Comparison of ENCODE assay signal across 21 cellular contexts in the genomic region with DNA sequence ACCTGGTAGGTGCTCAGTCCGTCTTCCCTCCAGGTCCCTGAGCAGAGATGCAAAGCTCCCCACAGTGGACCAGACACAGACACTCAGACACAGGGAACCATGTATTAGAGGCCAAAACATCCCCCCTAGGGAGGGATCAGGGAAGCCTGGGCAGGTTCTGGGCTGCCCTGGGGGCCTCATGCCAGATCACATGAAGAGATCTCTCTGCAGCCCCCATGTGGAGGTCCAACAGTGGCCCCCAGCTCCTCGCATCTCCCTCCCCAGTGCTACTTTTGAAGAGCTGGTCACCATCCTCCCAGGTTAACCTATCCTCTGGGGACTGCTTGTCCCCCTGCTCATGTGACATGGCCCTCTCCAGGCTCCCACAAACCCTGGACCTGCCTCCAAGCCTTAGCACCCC. TPM values are rescaled to one million over a fixed set of nuclear protein-coding genes. Genes with fewer than 3 reads are reported as not detected.
A peak's percentile ranks its signal among the peaks of the same experiment; 100 is the strongest.
DNase-seq lines count a peak whose midpoint lies in the region; ATAC-seq and TF ChIP-seq lines count a peak whose summit lies in the region.
"Had no signal": no experiment of that assay in that cellular context is flagged by ENCODE, and none has a peak within 500 bp of the region (broad histone marks: within the 10 kb centered on the region; RNA-seq: fewer than 3 reads in every experiment).

No MANE protein-coding gene starts in this region.

- no peak overlapping the region for H2BK120ac ChIP-seq in neuronal stem cell (ENCODE audit: low read depth, low read length)

- H3K9me3 Mint-ChIP-seq in CD8-positive, alpha-beta memory T cell: no peaks in the 10 kb centered on the region
- H3K9me3 Mint-ChIP-seq: CD4-positive, alpha-beta memory T cell; GM23338; HFFc6 had no signal

- H3K23ac ChIP-seq in neuronal stem cell (ENCODE audit: low read depth, low read length, poor library complexity): no peak overlapping the region

- H2BK12ac ChIP-seq in neuronal stem cell (ENCODE audit: low read length): peak overlapping the region; percentile 87

- H3K4me3 ChIP-seq in A673 (ENCODE audit: low read depth, low read length, poor library complexity, severe bottlenecking): no peak overlapping the region
- no peak overlapping the region for H3K4me3 ChIP-seq in BLaER1 treated with 17β-estradiol and CSF1 and Interleukin-3, amounts not matched to agents 10 nM and 100 nM
- no peak overlapping the region for H3K4me3 ChIP-seq in SK-N-MC
- H3K4me3 ChIP-seq in neuronal stem cell (ENCODE audit: low read length in 2 of 2): no peak overlapping the region
- H3K4me3 ChIP-seq in CD8-positive, alpha-beta memory T cell (ENCODE audit: low read length): no peak overlapping the region
- H3K4me3 ChIP-seq: GM12878, GM23338 had no signal

- no peak for TF ChIP-seq CTCF in A673 (conservative IDR thresholded peaks at IDR 0.05; ENCODE audit: low read depth, low read length)
- no peak for TF ChIP-seq CTCF in GM13976 (IDR thresholded peaks at IDR 0.05; ENCODE audit: borderline replicate concordance, control extremely low read depth, extremely low read depth, insufficient read depth, missing control alignments)

- POLR2A ChIA-PET in A673 (lab: Charles Lee; ENCODE audit: low non-redundant PET): no interaction called here
- POLR2A ChIA-PET in CD8-positive, alpha-beta memory T cell (lab: Charles Lee): no interaction called here

- H3K4me3 Mint-ChIP-seq in CD8-positive, alpha-beta memory T cell: no peak overlapping the region
- H3K4me3 Mint-ChIP-seq: CD14-positive monocyte; CD4-positive, alpha-beta memory T cell; GM23338; HFFc6 had no signal

- in situ Hi-C loops in GM13976 (cut with MboI; ENCODE audit: low sequenced_read_pairs, unreplicated experiment): no loop called here

- peak overlapping the region; percentile 23 for H3K4ac ChIP-seq in neuronal stem cell (ENCODE audit: low read length)

- no CpG with 5 or more reads among the region's 2 CpGs for WGBS in neuronal stem cell (ENCODE audit: extremely low coverage in 2 of 2, insufficient read length in 2 of 2, insufficient replicate concordance in 1 of 2), 2 donors

- H3K9me3 ChIP-seq in A673 (ENCODE audit: low read depth, low read length, poor library complexity, severe bottlenecking) (no peaks in the 10 kb centered on the region), SK-N-MC (ENCODE audit: low read depth, low read length) (no peaks in the 10 kb centered on the region), neuronal stem cell (replicated peaks in 1 of 2; ENCODE audit: control insufficient read depth in 2 of 2, insufficient read depth in 1 of 2, low read depth in 1 of 2, low read length in 2 of 2) (no peaks in the 10 kb centered on the region)
- no peaks in the 10 kb centered on the region for H3K9me3 ChIP-seq in BLaER1 treated with 17β-estradiol and CSF1 and Interleukin-3, amounts not matched to agents 10 nM and 100 nM (replicated peaks in 1 of 11)
- no peaks in the 10 kb centered on the region for H3K9me3 ChIP-seq in CD8-positive, alpha-beta memory T cell (ENCODE audit: low read length)
- H3K9me3 ChIP-seq: BE2C had no signal

- H3K4me2 ChIP-seq in BLaER1 treated with 17β-estradiol and CSF1 and Interleukin-3, amounts not matched to agents 10 nM and 100 nM: peak overlapping the region in 9 of 11 experiments; percentile 41 to 99 (median 97); a peak in 16 of 22 replicates
- no peak overlapping the region for H3K4me2 ChIP-seq in neuronal stem cell (ENCODE audit: insufficient read depth, low read length, poor library complexity, severe bottlenecking)
- H3K4me2 ChIP-seq: GM23338 had no signal

- peaks cover 0 to 12% (median 5%) of the 10 kb centered on the region in 3 donors for H3K4me1 Mint-ChIP-seq in CD8-positive, alpha-beta memory T cell

- no peak overlapping the region for H4K8ac ChIP-seq in neuronal stem cell (ENCODE audit: low read depth, low read length)

- H2AFZ ChIP-seq in neuronal stem cell (ENCODE audit: low read length): no peak overlapping the region
- H2AFZ ChIP-seq: GM23338 had no signal

- H3K27ac ChIP-seq in A673 (ENCODE audit: low read depth, low read length, poor library complexity, severe bottlenecking) (peak overlapping the region; percentile 95), SK-N-MC (peak overlapping the region; percentile 99), neuronal stem cell (replicated peaks; ENCODE audit: low read length) (no peak overlapping the region)
- H3K27ac ChIP-seq in BLaER1 treated with 17β-estradiol and CSF1 and Interleukin-3, amounts not matched to agents 10 nM and 100 nM: peak overlapping the region in 4 of 11 experiments; percentile 44 to 86 (median 58); a peak in 6 of 22 replicates
- H3K27ac ChIP-seq in CD8-positive, alpha-beta memory T cell (ENCODE audit: low read depth, low read length): no peak overlapping the region

- peak overlapping the region; percentile 38 for H2BK15ac ChIP-seq in neuronal stem cell (ENCODE audit: low read length)

- H2AK5ac ChIP-seq in neuronal stem cell (ENCODE audit: low read depth, low read length): peak overlapping the region; percentile 88

- H4K20me1 ChIP-seq in BLaER1 treated with 17β-estradiol and CSF1 and Interleukin-3, amounts not matched to agents 10 nM and 100 nM: peaks cover 0 to 15% (median 0%) of the 10 kb centered on the region in 11 experiments; a peak in 3 of 22 replicates

- no peak overlapping the region for H3K18ac ChIP-seq in neuronal stem cell (ENCODE audit: low read length)

- H3K4me1 ChIP-seq in A673 (ENCODE audit: insufficient read depth, low read length, poor library complexity, severe bottlenecking) (peaks cover 84% of the 10 kb centered on the region), neuronal stem cell (ENCODE audit: control insufficient read depth in 2 of 2, insufficient read depth in 1 of 2, low read depth in 1 of 2, low read length in 2 of 2) (peaks cover 3 to 28% of the 10 kb centered on the region in 2 donors)
- H3K4me1 ChIP-seq in BLaER1 treated with 17β-estradiol and CSF1 and Interleukin-3, amounts not matched to agents 10 nM and 100 nM: peaks cover 45 to 97% (median 94%) of the 10 kb centered on the region in 10 experiments
- H3K4me1 ChIP-seq in CD8-positive, alpha-beta memory T cell (ENCODE audit: insufficient read depth, low read length): peaks cover 5% of the 10 kb centered on the region

- no peak for ATAC-seq in HG03108 (IDR thresholded peaks at IDR 0.05; ENCODE audit: unreplicated experiment)
- ATAC-seq: GM12878, GM23338 had no signal

- H3K79me1 ChIP-seq in neuronal stem cell (ENCODE audit: low read depth, low read length): no peaks in the 10 kb centered on the region

- H3K27me3 ChIP-seq in A673 (replicated peaks; ENCODE audit: insufficient read depth, low read depth, low read length, poor library complexity) (no peaks in the 10 kb centered on the region), neuronal stem cell (ENCODE audit: control insufficient read depth in 3 of 3, insufficient read depth in 3 of 3, low read depth in 1 of 3, low read length in 3 of 3) (peaks cover 0 to 55% (median 29%) of the 10 kb centered on the region in 3 experiments)
- H3K27me3 ChIP-seq in BLaER1 treated with 17β-estradiol and CSF1 and Interleukin-3, amounts not matched to agents 10 nM and 100 nM: peaks cover 0 to 34% (median 0%) of the 10 kb centered on the region in 11 experiments; a peak in 4 of 22 replicates
- peaks cover 19% of the 10 kb centered on the region for H3K27me3 ChIP-seq in CD8-positive, alpha-beta memory T cell (ENCODE audit: insufficient read depth, low read length, poor library complexity, severe bottlenecking)
- H3K27me3 ChIP-seq: BE2C had no signal

- H3K27ac Mint-ChIP-seq in CD8-positive, alpha-beta memory T cell: peak overlapping the region in 1 of 8 donors; percentile 36
- H3K27ac Mint-ChIP-seq: CD14-positive monocyte; CD4-positive, alpha-beta memory T cell; GM23338; HFFc6 had no signal

- CTCF ChIA-PET in A673 (lab: Charles Lee): no interaction called here
- CTCF ChIA-PET in CD8-positive, alpha-beta memory T cell (lab: Charles Lee): interaction anchor here (1.6 kb wide), 1 partner anchor 12 kb away, joined by 3 read pairs; no protein-coding TSS in a partner anchor

- DNase-seq in A673 (ENCODE audit: low spot score): no peak
- DNase-seq in SK-N-MC (ENCODE audit: low read depth, low spot score): no peak
- no peak for DNase-seq in neuronal stem cell (ENCODE audit: low spot score)
- no peak for DNase-seq in GM13976 (ENCODE audit: low spot score)
- DNase-seq in CD8-positive, alpha-beta memory T cell: no peak
- DNase-seq: ACHN; BE2C; Calu3; CD4-positive, alpha-beta memory T cell; DND-41; EL; HCEC 1CT; HFFc6; KG1 had no signal

- no peaks in the 10 kb centered on the region for H3K36me3 Mint-ChIP-seq in CD8-positive, alpha-beta memory T cell
- H3K36me3 Mint-ChIP-seq: CD4-positive, alpha-beta memory T cell had no signal

- H3K36me3 ChIP-seq in A673 (ENCODE audit: insufficient read depth, low read length, poor library complexity, severe bottlenecking) (no peaks in the 10 kb centered on the region), SK-N-MC (ENCODE audit: insufficient read depth, low read length) (peaks cover 2% of the 10 kb centered on the region; the same call in 1 of the 2 replicates), neuronal stem cell (replicated peaks in 1 of 2; ENCODE audit: control insufficient read depth in 2 of 2, insufficient read depth in 2 of 2, low read length in 2 of 2) (no peaks in the 10 kb centered on the region)
- H3K36me3 ChIP-seq in BLaER1 treated with 17β-estradiol and CSF1 and Interleukin-3, amounts not matched to agents 10 nM and 100 nM: no peaks in the 10 kb centered on the region
- H3K36me3 ChIP-seq in CD8-positive, alpha-beta memory T cell (ENCODE audit: insufficient read depth, low read length): no peaks in the 10 kb centered on the region
- H3K36me3 ChIP-seq: BE2C had no signal

- H4K91ac ChIP-seq in neuronal stem cell (ENCODE audit: low read depth, low read length, poor library complexity): no peak overlapping the region

- BruUV-seq in A673 (replicated peaks; lab: Mats Ljungman, UMichigan): no TSS peak

- peak overlapping the region in 4 of 11 experiments; percentile 28 to 47 (median 36); a peak in 5 of 22 replicates for H3K9ac ChIP-seq in BLaER1 treated with 17β-estradiol and CSF1 and Interleukin-3, amounts not matched to agents 10 nM and 100 nM
- H3K9ac ChIP-seq in SK-N-MC (ENCODE audit: insufficient read length) (no peak overlapping the region), neuronal stem cell (ENCODE audit: low read depth, low read length, poor library complexity) (no peak overlapping the region)

- no peak overlapping the region for H2BK5ac ChIP-seq in neuronal stem cell (ENCODE audit: low read length)

- intact Hi-C loops in A673 (cut with micrococcal nuclease; ENCODE audit: unreplicated experiment): no loop called here

- peaks cover 23 to 48% of the 10 kb centered on the region in 2 donors for H3K27me3 Mint-ChIP-seq in CD8-positive, alpha-beta memory T cell

- H3K14ac ChIP-seq in neuronal stem cell (ENCODE audit: low read length): no peak overlapping the region

RNA-seq across cellular contexts. Expression of a gene that starts 10.5 kb away (rescaled TPM):
- 88.9 and 99.6 TPM in 2 replicates for total RNA-seq in A673 (2021)
- 1.1 TPM for polyA plus RNA-seq in neuronal stem cell (2013, experiment 1 of 2)
- polyA plus RNA-seq in neuronal stem cell (2013, experiment 2 of 2): 1.3 TPM
- 1 to 10 TPM; 1.1 to 1.8 TPM for total RNA-seq in CD8-positive, alpha-beta memory T cell
- not detected for polyA plus RNA-seq in CD8-positive, alpha-beta memory T cell
- total RNA-seq: G401 had no signal
- polyA plus RNA-seq: CD4-positive, alpha-beta memory T cell had no signal

RNA-seq across cellular contexts. Expression of a gene that starts 55.8 kb away (rescaled TPM):
- 0.26 and 1.3 TPM in 2 replicates for total RNA-seq in A673 (2021)
- not detected for polyA plus RNA-seq in neuronal stem cell (2013, experiment 1 of 2)
- 0.08 TPM for polyA plus RNA-seq in neuronal stem cell (2013, experiment 2 of 2)
- total RNA-seq in CD8-positive, alpha-beta memory T cell: not detected
- polyA plus RNA-seq in CD8-positive, alpha-beta memory T cell: not detected
- total RNA-seq: A172, G401, GM23338, HFFc6 had no signal

Comparison
In these comparisons a context has a peak if more than half of its experiments do, and no peak if none do; other contexts are left out.
1. H3K27ac ChIP-seq: peak in A673 (single experiment) and SK-N-MC (single experiment); none in neuronal stem cell (single experiment) and CD8-positive, alpha-beta memory T cell (single experiment).
2. RNA of a gene that starts 10.5 kb away (total RNA-seq): 88.9 to 99.6 TPM in A673; 1.1 to 1.8 TPM in CD8-positive, alpha-beta memory T cell; every median in the first group is over 10 times any median in the second.